14 cellular contexts compared by ENCODE assay signal in the genomic region with DNA sequence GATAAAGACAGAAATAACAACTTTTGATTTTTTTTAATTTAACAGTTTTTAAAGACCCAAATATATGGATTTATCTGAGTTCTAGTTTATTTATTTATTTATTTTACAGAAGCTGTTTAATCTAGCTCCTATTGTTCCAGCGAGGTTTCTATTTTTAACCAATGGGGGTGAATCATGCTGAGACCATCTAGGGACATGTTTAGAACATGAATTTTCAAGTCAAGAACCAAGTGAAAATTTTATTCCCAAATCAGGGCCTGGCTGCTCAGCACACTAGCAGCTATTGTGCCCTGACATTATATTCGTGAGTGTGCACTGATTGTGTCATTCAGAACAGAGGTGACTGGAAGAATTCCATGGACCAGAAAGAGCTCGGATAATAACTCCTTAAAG. TPM values are rescaled to one million over a fixed set of nuclear protein-coding genes. Genes with fewer than 3 reads are reported as not detected.
A peak's percentile ranks its signal among the peaks of the same experiment; 100 is the strongest.
DNase-seq lines count a peak whose midpoint lies in the region; ATAC-seq and TF ChIP-seq lines count a peak whose summit lies in the region.
"Had no signal": no experiment of that assay in that cellular context is flagged by ENCODE, and none has a peak within 500 bp of the region (broad histone marks: within the 10 kb centered on the region; RNA-seq: fewer than 3 reads in every experiment).

No MANE protein-coding gene starts in this region.

- no peak overlapping the region for H3K9ac ChIP-seq in HCT116 (ENCODE audit: low read length)

- peak overlapping the region; percentile 91 for H2AFZ ChIP-seq in HCT116 (ENCODE audit: low read depth, low read length, poor library complexity, severe bottlenecking)

- H3K4me1 ChIP-seq in HCT116 (ENCODE audit: control insufficient read depth in 1 of 2, insufficient read depth in 2 of 2, low read length in 2 of 2): peaks cover 34 to 38% of the 10 kb centered on the region in 2 experiments
- peaks cover 16% of the 10 kb centered on the region in 2 donors for H3K4me1 ChIP-seq in adrenal gland (replicated peaks in 1 of 2)

- ATAC-seq in HCT116: no peak
- ATAC-seq in left ventricle myocardium superior: peak; percentile 41
- no peak for ATAC-seq in stimulated activated naive CD8-positive, alpha-beta T cell treated with anti-CD3 and anti-CD28 coated beads, Interleukin-15, amount 100 ng/mL, for 72 hours
- no peak for ATAC-seq in HG03196 (IDR thresholded peaks at IDR 0.05; ENCODE audit: unreplicated experiment)
- ATAC-seq: GM12878, SK-N-SH treated with all-trans-retinoic acid at 6 μM for 48 hours had no signal

- RAD21 ChIA-PET in HCT116 (lab: Charles Lee; ENCODE audit: low non-redundant PET in 1 of 2, low total read pairs in 2 of 2, uncharacterized antibody in 2 of 2, unreplicated experiment in 2 of 2): interaction anchor here in 1 of 2 experiments (0.7 kb wide), 1 partner anchor 25 kb away, joined by 3 read pairs; a partner anchor contains a TSS

- H3K4me3 ChIP-seq in HCT116 (replicated peaks in 1 of 2; ENCODE audit: low read depth in 1 of 2, low read length in 2 of 2) (no peak overlapping the region), adrenal gland (no peak overlapping the region)
- H3K4me3 ChIP-seq: GM12878 had no signal

- no peaks in the 10 kb centered on the region for H3K9me3 Mint-ChIP-seq in stimulated activated naive CD8-positive, alpha-beta T cell treated with anti-CD3 and anti-CD28 coated beads, Interleukin-15, amount 100 ng/mL, for 72 hours
- H3K9me3 Mint-ChIP-seq: activated naive CD8-positive, alpha-beta T cell treated with anti-CD3 and anti-CD28 coated beads, Interleukin-2, amount 10 ng/mL, durations not matched to agents 7 days and 5 days had no signal

- no peaks in the 10 kb centered on the region for H3K27me3 Mint-ChIP-seq in stimulated activated naive CD8-positive, alpha-beta T cell treated with anti-CD3 and anti-CD28 coated beads, Interleukin-15, amount 100 ng/mL, for 72 hours
- H3K27me3 Mint-ChIP-seq: activated naive CD8-positive, alpha-beta T cell treated with anti-CD3 and anti-CD28 coated beads, Interleukin-2, amount 10 ng/mL, durations not matched to agents 7 days and 5 days had no signal

- TF ChIP-seq RAD21 in HCT116 (IDR thresholded peaks at IDR 0.05; ENCODE audit: low read depth): no peak

- TF ChIP-seq POLR2A in HCT116 (IDR thresholded peaks at IDR 0.05; ENCODE audit: borderline replicate concordance, extremely low read depth, insufficient read depth, insufficient read length) (no peak), adrenal gland (IDR thresholded peaks at IDR 0.05) (no peak)

- H3K27ac Mint-ChIP-seq in stimulated activated naive CD8-positive, alpha-beta T cell treated with anti-CD3 and anti-CD28 coated beads, Interleukin-15, amount 100 ng/mL, for 72 hours: peak overlapping the region; percentile 65 to 71

- H3K27me3 ChIP-seq in HCT116 (ENCODE audit: insufficient read depth, low read length) (no peaks in the 10 kb centered on the region), adrenal gland (no peaks in the 10 kb centered on the region)
- H3K27me3 ChIP-seq: neutrophil had no signal

- CTCF ChIA-PET in HCT116 (lab: Charles Lee): no interaction called here

- DNase-seq in HCT116 (ENCODE audit: low read depth, low spot score) (no peak), astrocyte of the hippocampus (ENCODE audit: low read depth, low spot score) (peak; percentile 36), left ventricle myocardium superior (no peak), adrenal gland (no peak), NCI-H2029 treated with DMSO at 0.1 percent for 48 hours (lab: John Stamatoyannopoulos, UW) (no peak)
- no peak for DNase-seq in stimulated activated naive CD8-positive, alpha-beta T cell treated with anti-CD3 and anti-CD28 coated beads, Interleukin-15, amount 100 ng/mL, for 72 hours
- no peak for DNase-seq in NK-92 treated with Interleukin-12 subunit alpha and Interleukin-12 subunit beta, amount 100 ng/mL, for 24 hours (lab: John Stamatoyannopoulos, UW)
- DNase-seq: activated CD4-positive, alpha-beta T cell treated with anti-CD3 and anti-CD28 coated beads for 48 hours; activated naive CD8-positive, alpha-beta T cell treated with anti-CD3 and anti-CD28 coated beads, Interleukin-2, amount 10 ng/mL, durations not matched to agents 7 days and 5 days; stimulated activated CD4-positive, alpha-beta T cell treated with anti-CD3 and anti-CD28 coated beads, Interleukin-4, amount 100 ng/mL, for 4 hours had no signal

- intact Hi-C loops in HCT116 (cut with micrococcal nuclease): no loop called here
- intact Hi-C loops in left ventricle myocardium superior (cut with micrococcal nuclease): no loop called here
- intact Hi-C loops in adrenal gland (cut with DNase I): no loop called here

- peak overlapping the region; percentile 62 for H3K4me2 ChIP-seq in HCT116 (ENCODE audit: low read length)

- TF ChIP-seq CTCF in HCT116 (IDR thresholded peaks at IDR 0.05 in 2 of 3, conservative IDR thresholded peaks at IDR 0.05 in 1 of 3; ENCODE audit: borderline replicate concordance in 1 of 3, insufficient read depth in 1 of 3, low read depth in 2 of 3, low read length in 2 of 3) (no peak), adrenal gland (IDR thresholded peaks at IDR 0.05) (no peak)

- H3K9me3 ChIP-seq in HCT116 (ENCODE audit: control insufficient read depth in 1 of 2, insufficient read depth in 1 of 2, low read depth in 1 of 2, low read length in 2 of 2) (no peaks in the 10 kb centered on the region), adrenal gland (replicated peaks in 1 of 3) (no peaks in the 10 kb centered on the region)
- H3K9me3 ChIP-seq: neutrophil had no signal

- 31 to 46% (median 34%) methylated on average over 3 of the region's 3 CpGs for WGBS in adrenal gland, 4 donors

- H3K79me2 ChIP-seq in HCT116 (ENCODE audit: insufficient read depth, low read length): no peaks in the 10 kb centered on the region

- H3K36me3 ChIP-seq in HCT116 (ENCODE audit: control insufficient read depth in 1 of 2, insufficient read depth in 2 of 2, low read length in 2 of 2): no peaks in the 10 kb centered on the region
- no peaks in the 10 kb centered on the region for H3K36me3 ChIP-seq in adrenal gland (replicated peaks in 1 of 2)
- H3K36me3 ChIP-seq: neutrophil had no signal

- no TSS peak for BruUV-seq in HCT116 (replicated peaks; lab: Mats Ljungman, UMichigan)

- no peaks in the 10 kb centered on the region for H3K9me2 ChIP-seq in HCT116 (ENCODE audit: insufficient read depth)

- H3K27ac ChIP-seq in HCT116 (ENCODE audit: low read depth, low read length): peak overlapping the region; percentile 49; the same call in 1 of the 2 replicates
- peak overlapping the region in 1 of 5 donors; percentile 60 for H3K27ac ChIP-seq in adrenal gland

- H4K20me1 ChIP-seq in HCT116 (ENCODE audit: insufficient read depth): no peaks in the 10 kb centered on the region

- POLR2A ChIA-PET in HCT116 (lab: Charles Lee): interaction anchor here (1.2 to 2.5 kb wide), 2 partner anchors 9 to 24 kb away, joined by 3 to 9 read pairs; a partner anchor contains a TSS

- H3K4me1 Mint-ChIP-seq in stimulated activated naive CD8-positive, alpha-beta T cell treated with anti-CD3 and anti-CD28 coated beads, Interleukin-15, amount 100 ng/mL, for 72 hours: peaks cover 60% of the 10 kb centered on the region

- H3K4me3 Mint-ChIP-seq in stimulated activated naive CD8-positive, alpha-beta T cell treated with anti-CD3 and anti-CD28 coated beads, Interleukin-15, amount 100 ng/mL, for 72 hours: peak overlapping the region; percentile 56 to 77

TF ChIP-seq in HCT116, 20 proteins besides CTCF, POLR2A, EP300 and RAD21 (continues in another document):
- TF ChIP-seq SRF (IDR thresholded peaks at IDR 0.05; ENCODE audit: low read depth) (no peak), CEBPB (IDR thresholded peaks at IDR 0.05; ENCODE audit: low read depth) (no peak), ELF1 (IDR thresholded peaks at IDR 0.05; ENCODE audit: borderline replicate concordance, low read depth) (no peak), ZNF274 (IDR thresholded peaks at IDR 0.05; ENCODE audit: low read depth, low read length) (no peak), SIN3A (IDR thresholded peaks at IDR 0.05; ENCODE audit: low read depth) (no peak), TCF7L2 (IDR thresholded peaks at IDR 0.05; ENCODE audit: borderline replicate concordance, extremely low read depth, insufficient read depth, insufficient read length) (no peak)
- TF ChIP-seq, protein P1, sequence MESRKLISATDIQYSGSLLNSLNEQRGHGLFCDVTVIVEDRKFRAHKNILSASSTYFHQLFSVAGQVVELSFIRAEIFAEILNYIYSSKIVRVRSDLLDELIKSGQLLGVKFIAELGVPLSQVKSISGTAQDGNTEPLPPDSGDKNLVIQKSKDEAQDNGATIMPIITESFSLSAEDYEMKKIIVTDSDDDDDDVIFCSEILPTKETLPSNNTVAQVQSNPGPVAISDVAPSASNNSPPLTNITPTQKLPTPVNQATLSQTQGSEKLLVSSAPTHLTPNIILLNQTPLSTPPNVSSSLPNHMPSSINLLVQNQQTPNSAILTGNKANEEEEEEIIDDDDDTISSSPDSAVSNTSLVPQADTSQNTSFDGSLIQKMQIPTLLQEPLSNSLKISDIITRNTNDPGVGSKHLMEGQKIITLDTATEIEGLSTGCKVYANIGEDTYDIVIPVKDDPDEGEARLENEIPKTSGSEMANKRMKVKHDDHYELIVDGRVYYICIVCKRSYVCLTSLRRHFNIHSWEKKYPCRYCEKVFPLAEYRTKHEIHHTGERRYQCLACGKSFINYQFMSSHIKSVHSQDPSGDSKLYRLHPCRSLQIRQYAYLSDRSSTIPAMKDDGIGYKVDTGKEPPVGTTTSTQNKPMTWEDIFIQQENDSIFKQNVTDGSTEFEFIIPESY (IDR thresholded peaks at IDR 0.05; ENCODE audit: extremely low read depth, insufficient replicate concordance, low read length): no peak

RNA-seq across cellular contexts. Expression of a gene that starts 24.6 kb away (rescaled TPM):
- 64.5 TPM for total RNA-seq in HCT116 (2021; ENCODE audit: unreplicated experiment)
- 24.3 and 29.5 TPM in 2 replicates for polyA plus RNA-seq in HCT116 (2012)
- total RNA-seq in left ventricle myocardium superior: 15.3 TPM
- 10 to 100 TPM in 1 of 8 donors, 1 to 10 TPM in 7; 3.0 to 12.0 (median 6.6) TPM for total RNA-seq in adrenal gland
- 1 to 10 TPM; 1.7 to 3.5 (median 1.8) TPM for polyA plus RNA-seq in adrenal gland
